Comparison of ENCODE assay signal across 15 cellular contexts in genomic region chr20:25285856-25286798, GRCh38. TPM values are rescaled to one million over a fixed set of nuclear protein-coding genes. Genes with fewer than 3 reads are reported as not detected.
A peak's percentile ranks its signal among the peaks of the same experiment; 100 is the strongest.
DNase-seq lines count a peak whose midpoint lies in the region; ATAC-seq and TF ChIP-seq lines count a peak whose summit lies in the region.
"Had no signal": no experiment of that assay in that cellular context is flagged by ENCODE, and none has a peak within 500 bp of the region (broad histone marks: within the 10 kb centered on the region; RNA-seq: fewer than 3 reads in every experiment).

No MANE protein-coding gene starts in this region.

- intact Hi-C loops in Right ventricle myocardium inferior (cut with DNase I) (no loop called here), aorta (cut with DNase I) (loop anchor here in 1 of 2 donors (2.0 kb wide), 1 partner anchor 23 kb away; no protein-coding TSS in a partner anchor)
- intact Hi-C loops in activated T-helper 2 cell treated with anti-CD3 and anti-CD28 coated beads, Interferon-gamma antibody, Interleukin-2, Interleukin-4, amounts not matched to agents 10 μg/mL and 5 μg/mL and 100 μg/mL, durations not matched to agents 14 hours and 24 hours and 36 hours (cut with micrococcal nuclease), result no loop called here

- no peak for ATAC-seq in Right ventricle myocardium inferior
- ATAC-seq in aorta (ENCODE audit: low FRiP score), result no peak

- H3K27me3 ChIP-seq in right atrium auricular region (no peaks in the 10 kb centered on the region), endodermal cell (ENCODE audit: control insufficient read depth, insufficient read depth, low read length, poor library complexity, severe bottlenecking) (no peaks in the 10 kb centered on the region), aorta (ENCODE audit: control insufficient read depth in 1 of 2, insufficient read depth in 2 of 2, low read length in 1 of 2) (no peaks in the 10 kb centered on the region)
- H3K27me3 ChIP-seq: esophagus squamous epithelium had no signal

- no peak overlapping the region for H3K4me3 Mint-ChIP-seq in endodermal cell
- no peak overlapping the region for H3K4me3 Mint-ChIP-seq in nephron progenitor cell
- H3K4me3 Mint-ChIP-seq in activated T-helper 2 cell treated with anti-CD3 and anti-CD28 coated beads, Interferon-gamma antibody, Interleukin-2, Interleukin-4, amounts not matched to agents 10 μg/mL and 5 μg/mL and 100 μg/mL, durations not matched to agents 14 hours and 24 hours and 36 hours (ENCODE audit: low read depth), result no peak overlapping the region

- peak overlapping the region; percentile 69 for H3K27ac Mint-ChIP-seq in endodermal cell
- H3K27ac Mint-ChIP-seq in nephron progenitor cell, result peak overlapping the region; percentile 84
- H3K27ac Mint-ChIP-seq in activated T-helper 2 cell treated with anti-CD3 and anti-CD28 coated beads, Interferon-gamma antibody, Interleukin-2, Interleukin-4, amounts not matched to agents 10 μg/mL and 5 μg/mL and 100 μg/mL, durations not matched to agents 14 hours and 24 hours and 36 hours, result no peak overlapping the region

- no peaks in the 10 kb centered on the region for H3K4me1 Mint-ChIP-seq in endodermal cell
- H3K4me1 Mint-ChIP-seq in nephron progenitor cell, result peaks cover 17% of the 10 kb centered on the region
- H3K4me1 Mint-ChIP-seq in activated T-helper 2 cell treated with anti-CD3 and anti-CD28 coated beads, Interferon-gamma antibody, Interleukin-2, Interleukin-4, amounts not matched to agents 10 μg/mL and 5 μg/mL and 100 μg/mL, durations not matched to agents 14 hours and 24 hours and 36 hours (ENCODE audit: low read depth), result no peaks in the 10 kb centered on the region

- no peak for TF ChIP-seq CTCF in right atrium auricular region (IDR thresholded peaks at IDR 0.05)
- TF ChIP-seq CTCF in endodermal cell (conservative IDR thresholded peaks at IDR 0.05), result no peak
- no peak for TF ChIP-seq CTCF in nephron progenitor cell (IDR thresholded peaks at IDR 0.05)

- H3K27me3 Mint-ChIP-seq in endodermal cell (ENCODE audit: insufficient read depth) (no peaks in the 10 kb centered on the region), nephron progenitor cell (ENCODE audit: low read depth, poor library complexity) (peaks cover 7% of the 10 kb centered on the region)
- no peaks in the 10 kb centered on the region for H3K27me3 Mint-ChIP-seq in activated T-helper 2 cell treated with anti-CD3 and anti-CD28 coated beads, Interferon-gamma antibody, Interleukin-2, Interleukin-4, amounts not matched to agents 10 μg/mL and 5 μg/mL and 100 μg/mL, durations not matched to agents 14 hours and 24 hours and 36 hours (ENCODE audit: low read depth)

- peaks cover 100% of the 10 kb centered on the region for H3K36me3 ChIP-seq in right atrium auricular region
- H3K36me3 ChIP-seq in endodermal cell (ENCODE audit: control insufficient read depth, insufficient read depth, low read length), result peaks cover 55% of the 10 kb centered on the region
- peaks cover 0 to 21% of the 10 kb centered on the region in 2 donors for H3K36me3 ChIP-seq in aorta (ENCODE audit: control insufficient read depth in 1 of 2, insufficient read depth in 2 of 2, low read length in 1 of 2)

- DNase-seq in Right ventricle myocardium inferior (ENCODE audit: missing footprints) (peak; percentile 51), right atrium auricular region (ENCODE audit: low spot score) (no peak), endodermal cell (no peak), nephron progenitor cell (no peak), aorta (peak; percentile 42 to 65), HK-2 (ENCODE audit: unreplicated experiment) (no peak), amygdala (lab: John Stamatoyannopoulos, UW) (no peak)
- DNase-seq in activated T-helper 2 cell treated with anti-CD3 and anti-CD28 coated beads, Interferon-gamma antibody, Interleukin-2, Interleukin-4, amounts not matched to agents 10 μg/mL and 5 μg/mL and 100 μg/mL, durations not matched to agents 14 hours and 24 hours and 36 hours (ENCODE audit: low spot score), result no peak
- DNase-seq: Calu3, esophagus squamous epithelium, kidney glomerular epithelial cell, NCI-H510A treated with DMSO at 0.1 percent for 48 hours had no signal

- no peak overlapping the region for H3K4me3 ChIP-seq in right atrium auricular region
- H3K4me3 ChIP-seq in endodermal cell (ENCODE audit: low read length), result no peak overlapping the region
- H3K4me3 ChIP-seq in aorta (ENCODE audit: low read length in 2 of 2), result no peak overlapping the region
- H3K4me3 ChIP-seq: esophagus squamous epithelium, prostate gland, thoracic aorta had no signal

- H3K27ac ChIP-seq in right atrium auricular region, result no peak overlapping the region
- no peak overlapping the region for H3K27ac ChIP-seq in endodermal cell (ENCODE audit: low read depth, low read length)
- no peak overlapping the region for H3K27ac ChIP-seq in aorta (ENCODE audit: low read depth in 1 of 2, low read length in 2 of 2)
- H3K27ac ChIP-seq: esophagus squamous epithelium, prostate gland, thoracic aorta, VCaP had no signal

- 94 to 96% methylated on average over 16 to 24 of the region's 24 CpGs for WGBS in endodermal cell (ENCODE audit: insufficient coverage in 1 of 2, insufficient read length in 1 of 2), 2 experiments
- WGBS in aorta, 2 donors, result 85% methylated on average over 24 of the region's 24 CpGs

- no peaks in the 10 kb centered on the region for H3K9me3 ChIP-seq in right atrium auricular region
- no peaks in the 10 kb centered on the region for H3K9me3 ChIP-seq in endodermal cell (ENCODE audit: control insufficient read depth, low read length)
- H3K9me3 ChIP-seq in aorta (ENCODE audit: control insufficient read depth, low read length), result no peaks in the 10 kb centered on the region
- H3K9me3 ChIP-seq: esophagus squamous epithelium, prostate gland, thoracic aorta had no signal

- H3K4me1 ChIP-seq in right atrium auricular region, result peaks cover 0 to 4% of the 10 kb centered on the region in 2 donors
- H3K4me1 ChIP-seq in endodermal cell (ENCODE audit: control insufficient read depth, insufficient read depth, low read length), result no peaks in the 10 kb centered on the region
- no peaks in the 10 kb centered on the region for H3K4me1 ChIP-seq in aorta (ENCODE audit: control insufficient read depth in 1 of 2, insufficient read depth in 2 of 2, low read length in 2 of 2)
- H3K4me1 ChIP-seq: prostate gland had no signal

- no peak overlapping the region for H3K9ac ChIP-seq in endodermal cell (ENCODE audit: extremely low read depth, low read length, poor library complexity, severe bottlenecking)

- peaks cover 52% of the 10 kb centered on the region for H3K36me3 Mint-ChIP-seq in endodermal cell (ENCODE audit: low read depth)
- peaks cover 48% of the 10 kb centered on the region for H3K36me3 Mint-ChIP-seq in nephron progenitor cell (ENCODE audit: low read depth)
- peaks cover 37% of the 10 kb centered on the region for H3K36me3 Mint-ChIP-seq in activated T-helper 2 cell treated with anti-CD3 and anti-CD28 coated beads, Interferon-gamma antibody, Interleukin-2, Interleukin-4, amounts not matched to agents 10 μg/mL and 5 μg/mL and 100 μg/mL, durations not matched to agents 14 hours and 24 hours and 36 hours (ENCODE audit: low read depth)

- H3K9me3 Mint-ChIP-seq in endodermal cell (no peaks in the 10 kb centered on the region), nephron progenitor cell (no peaks in the 10 kb centered on the region)
- no peaks in the 10 kb centered on the region for H3K9me3 Mint-ChIP-seq in activated T-helper 2 cell treated with anti-CD3 and anti-CD28 coated beads, Interferon-gamma antibody, Interleukin-2, Interleukin-4, amounts not matched to agents 10 μg/mL and 5 μg/mL and 100 μg/mL, durations not matched to agents 14 hours and 24 hours and 36 hours

RNA-seq across cellular contexts. Expression of gene PYGB, which starts 38.2 kb away (rescaled TPM):
- total RNA-seq in Right ventricle myocardium inferior (174 TPM), right atrium auricular region (100 to 1,000 TPM; 145 to 174 TPM), endodermal cell (10 to 100 TPM; 59.3 to 66.8 TPM), aorta (10 to 100 TPM; 92.8 to 95.2 TPM)
- polyA plus RNA-seq in endodermal cell (2013, experiment 1 of 2), result 48.4 TPM
- polyA plus RNA-seq in endodermal cell (2013, experiment 2 of 2), result 48.7 TPM
- 100 to 1,000 TPM in 1 of 2 donors, 10 to 100 TPM in 1; 37.9 to 143 TPM for polyA plus RNA-seq in aorta
- 34.5 and 37.1 TPM in 2 replicates for total RNA-seq in activated T-helper 2 cell treated with anti-CD3 and anti-CD28 coated beads, Interferon-gamma antibody, Interleukin-2, Interleukin-4, amounts not matched to agents 10 μg/mL and 5 μg/mL and 100 μg/mL, durations not matched to agents 14 hours and 24 hours and 36 hours

Comparison
In these comparisons a context has a peak if more than half of its experiments do, and no peak if none do; other contexts are left out.
1. DNase-seq: peak in Right ventricle myocardium inferior (single experiment) and aorta (2 of 2); none in right atrium auricular region (single experiment), endodermal cell (single experiment), nephron progenitor cell (single experiment), HK-2 (single experiment), amygdala (0 of 56) and activated T-helper 2 cell treated with anti-CD3 and anti-CD28 coated beads, Interferon-gamma antibody, Interleukin-2, Interleukin-4, amounts not matched to agents 10 μg/mL and 5 μg/mL and 100 μg/mL, durations not matched to agents 14 hours and 24 hours and 36 hours (single experiment).